ENCODE assay signal across 1 cellular context in genomic region chr4:2008921-2009650, GRCh38.
TF ChIP-seq lines count a peak whose summit lies in the region.

NELFA (minus strand) TSS chr4:2008974; CDS start chr4:2008959, 15 bp downstream.

TF ChIP-seq in WTC11, 78 proteins besides CTCF, POLR2A, EP300 and RAD21 (continued from another document and continues in another):
- TF ChIP-seq AFF4 (CRISPR knock-in tag; IDR thresholded peaks at IDR 0.05; ENCODE audit: borderline replicate concordance), result no peak
- peak; percentile 57; the same call in 1 of the 2 replicates for TF ChIP-seq HMGXB4 (CRISPR knock-in tag; IDR thresholded peaks at IDR 0.05)
- no peak for TF ChIP-seq OVOL2 (CRISPR knock-in tag; IDR thresholded peaks at IDR 0.05; ENCODE audit: borderline replicate concordance)
- TF ChIP-seq ZNF281 (CRISPR knock-in tag; IDR thresholded peaks at IDR 0.05), result no peak
- peak; percentile 79; the same call in 1 of the 2 replicates for TF ChIP-seq SMAD3 (CRISPR knock-in tag; IDR thresholded peaks at IDR 0.05; ENCODE audit: borderline replicate concordance)
- TF ChIP-seq KAT7 (CRISPR knock-in tag; IDR thresholded peaks at IDR 0.05; ENCODE audit: borderline replicate concordance), result peak; percentile 83; the same call in 1 of the 2 replicates
- TF ChIP-seq CBFB (CRISPR knock-in tag; IDR thresholded peaks at IDR 0.05; ENCODE audit: low read depth), result no peak
- 0 out of 2 replicates have a peak, but pooled peaks have one; percentile 6 for TF ChIP-seq ERG (CRISPR knock-in tag; IDR thresholded peaks at IDR 0.05)
- peak; percentile 83 for TF ChIP-seq FOXP1 (CRISPR knock-in tag; IDR thresholded peaks at IDR 0.05; ENCODE audit: borderline replicate concordance)
- TF ChIP-seq MYBL2 (CRISPR knock-in tag; IDR thresholded peaks at IDR 0.05), result peak; percentile 71; the same call in 1 of the 2 replicates
- peak; percentile 27; the same call in 1 of the 2 replicates for TF ChIP-seq TCF7 (CRISPR knock-in tag; IDR thresholded peaks at IDR 0.05; ENCODE audit: low read depth)
- no peak for TF ChIP-seq SMAD4 (CRISPR knock-in tag; IDR thresholded peaks at IDR 0.05)
- 0 out of 2 replicates have a peak, but pooled peaks have one; percentile 49 for TF ChIP-seq IRF1 (CRISPR knock-in tag; IDR thresholded peaks at IDR 0.05)
- no peak for TF ChIP-seq NR2C2 (CRISPR knock-in tag; IDR thresholded peaks at IDR 0.05)
- TF ChIP-seq TEAD1 (CRISPR knock-in tag; IDR thresholded peaks at IDR 0.05), result peak; percentile 61; the same call in 1 of the 2 replicates
- peak; percentile 55; the same call in 1 of the 2 replicates for TF ChIP-seq ZNF121 (CRISPR knock-in tag; IDR thresholded peaks at IDR 0.05)
- no peak for TF ChIP-seq ZNF138 (CRISPR knock-in tag; conservative IDR thresholded peaks at IDR 0.05)
- TF ChIP-seq USF2 (CRISPR knock-in tag; IDR thresholded peaks at IDR 0.05), result peak; percentile 47
- no peak for TF ChIP-seq GRHL2 (CRISPR knock-in tag; IDR thresholded peaks at IDR 0.05; ENCODE audit: insufficient replicate concordance, severe bottlenecking)
- TF ChIP-seq ZNF263 (CRISPR knock-in tag; IDR thresholded peaks at IDR 0.05; ENCODE audit: low read depth), result 0 out of 2 replicates have a peak, but pooled peaks have one; percentile 18
- no peak for TF ChIP-seq ATF6 (CRISPR knock-in tag; IDR thresholded peaks at IDR 0.05)
- TF ChIP-seq MAX (CRISPR knock-in tag; IDR thresholded peaks at IDR 0.05), result peak; percentile 84
- no peak for TF ChIP-seq HMGA2 (CRISPR knock-in tag; IDR thresholded peaks at IDR 0.05)
- TF ChIP-seq GABPB1 (CRISPR knock-in tag; IDR thresholded peaks at IDR 0.05), result peak; percentile 63
- TF ChIP-seq ZBTB43 (CRISPR knock-in tag; IDR thresholded peaks at IDR 0.05), result peak; percentile 67; the same call in 1 of the 2 replicates
- peak; percentile 92 for TF ChIP-seq FOXP4 (CRISPR knock-in tag; IDR thresholded peaks at IDR 0.05)
- TF ChIP-seq ZNF425 (CRISPR knock-in tag; conservative IDR thresholded peaks at IDR 0.05), result no peak
- 0 out of 2 replicates have a peak, but pooled peaks have one; percentile 75 for TF ChIP-seq PREB (CRISPR knock-in tag; IDR thresholded peaks at IDR 0.05; ENCODE audit: borderline replicate concordance)
- TF ChIP-seq ZNF423 (CRISPR knock-in tag; IDR thresholded peaks at IDR 0.05), result peak; percentile 93
- no peak for TF ChIP-seq MLX (CRISPR knock-in tag; IDR thresholded peaks at IDR 0.05)
- no peak for TF ChIP-seq PRRX2 (CRISPR knock-in tag; IDR thresholded peaks at IDR 0.05)
